ENCODE assay signal across 17 cellular contexts in genomic region chr3:166114448-166114847, GRCh38.
DNase-seq lines count a peak whose midpoint lies in the region; ATAC-seq, FAIRE-seq and TF ChIP-seq lines count a peak whose summit lies in the region.
"Had no signal": no experiment of that assay in that cellular context is flagged by ENCODE, and none has a peak within 500 bp of the region (broad histone marks: within the 10 kb centered on the region; RNA-seq: fewer than 3 reads in every experiment).

No MANE protein-coding gene starts in this region.

- no peaks in the 10 kb centered on the region for H3K27me3 ChIP-seq in RWPE2 (ENCODE audit: insufficient read depth, poor library complexity, severe bottlenecking)
- H3K27me3 ChIP-seq: BE2C had no signal

- ATAC-seq in RWPE2 (ENCODE audit: low read depth) = peak; percentile 85
- ATAC-seq in esophagus mucosa = peak; percentile 69
- ATAC-seq in HG03159 (IDR thresholded peaks at IDR 0.05; ENCODE audit: unreplicated experiment) = no peak

- TF ChIP-seq CTCF in RWPE2 (IDR thresholded peaks at IDR 0.05; ENCODE audit: poor library complexity, severe bottlenecking) (no peak), kidney (IDR thresholded peaks at IDR 0.05; ENCODE audit: borderline replicate concordance, extremely low read depth, insufficient read depth) (no peak)

- no peaks in the 10 kb centered on the region for H3K36me3 ChIP-seq in RWPE2 (ENCODE audit: low read depth)
- no peaks in the 10 kb centered on the region for H3K36me3 ChIP-seq in kidney (ENCODE audit: control insufficient read depth in 1 of 2, insufficient read depth in 2 of 2, low read length in 2 of 2)
- H3K36me3 ChIP-seq: BE2C had no signal

- no peak overlapping the region for H3K4me3 ChIP-seq in RWPE2 (ENCODE audit: severe bottlenecking)
- no peak overlapping the region for H3K4me3 ChIP-seq in kidney (ENCODE audit: low read length in 2 of 2)

- H3K9me3 ChIP-seq in RWPE2 (ENCODE audit: severe bottlenecking) (no peaks in the 10 kb centered on the region), kidney (ENCODE audit: control insufficient read depth in 1 of 2, low read length in 2 of 2) (no peaks in the 10 kb centered on the region)
- H3K9me3 ChIP-seq: BE2C, Caco-2 had no signal

- H3K27ac ChIP-seq in RWPE2 (ENCODE audit: poor library complexity, severe bottlenecking) = no peak overlapping the region
- no peak overlapping the region for H3K27ac ChIP-seq in kidney (ENCODE audit: low read depth in 2 of 2, low read length in 2 of 2)

- DNase-seq in M059J (ENCODE audit: low read depth) (peak; percentile 9), RWPE2 (ENCODE audit: low spot score) (no peak), kidney tubule cell (ENCODE audit: low spot score) (peak; percentile 15), HT-29 (ENCODE audit: low spot score) (no peak), kidney (no peak)
- DNase-seq: BE2C; C1 segment of cervical spinal cord; Caco-2; CD4-positive, CD25-positive, alpha-beta regulatory T cell; CD8-positive, alpha-beta memory T cell; DMS79 treated with DMSO at 0.1 percent for 48 hours; GF-D8; GOT3; H7 had no signal

- intact Hi-C loops in kidney (cut with DNase I) = no loop called here

- H3K4me1 ChIP-seq in RWPE2 (ENCODE audit: insufficient read depth, poor library complexity, severe bottlenecking) (peaks cover 3% of the 10 kb centered on the region), kidney (ENCODE audit: control insufficient read depth in 1 of 2, insufficient read depth in 1 of 2, low read depth in 1 of 2, low read length in 2 of 2) (no peaks in the 10 kb centered on the region)
- H3K4me1 ChIP-seq: BE2C, Caco-2 had no signal

- no peak overlapping the region for H3K9ac ChIP-seq in kidney (ENCODE audit: low read length in 2 of 2)

- FAIRE-seq in kidney (lab: Jason Lieb, UNC) = no peak
- FAIRE-seq: D721Med had no signal

Comparison
In these comparisons a context has a peak if more than half of its experiments do, and no peak if none do; other contexts are left out.
1. DNase-seq: peak in M059J (single experiment) and kidney tubule cell (single experiment); none in RWPE2 (single experiment), HT-29 (single experiment) and kidney (single experiment).